9 cellular contexts compared by ENCODE assay signal in the genomic region with DNA sequence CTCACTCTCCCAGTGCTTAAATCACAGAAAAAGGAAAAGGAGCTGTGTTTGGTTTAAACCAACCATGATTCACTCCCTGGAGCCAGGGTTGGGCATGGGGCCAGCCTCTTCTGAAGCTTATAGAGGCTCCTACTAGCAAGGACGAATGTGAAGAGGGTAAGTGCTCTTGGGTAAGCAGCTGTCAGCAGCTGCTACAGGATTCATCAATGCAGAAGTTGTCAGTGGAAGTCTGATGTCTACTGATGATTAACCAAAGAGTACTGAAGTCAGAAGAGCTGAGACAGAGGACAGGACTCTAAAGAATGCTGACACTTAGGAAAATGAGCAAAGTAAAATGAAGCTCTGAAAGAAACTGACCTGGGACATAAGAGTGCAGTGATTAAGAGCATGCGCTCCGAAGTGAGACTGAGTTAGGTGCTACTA. TPM values are rescaled to one million over a fixed set of nuclear protein-coding genes. Genes with fewer than 3 reads are reported as not detected.
DNase-seq lines count a peak whose midpoint lies in the region; ATAC-seq, FAIRE-seq and TF ChIP-seq lines count a peak whose summit lies in the region.
"Had no signal": no experiment of that assay in that cellular context is flagged by ENCODE, and none has a peak within 500 bp of the region (broad histone marks: within the 10 kb centered on the region; RNA-seq: fewer than 3 reads in every experiment).

No MANE protein-coding gene starts in this region.

- H3K9me3 ChIP-seq in HepG2 (ENCODE audit: low read length) (no peaks in the 10 kb centered on the region), right lobe of liver (no peaks in the 10 kb centered on the region), RWPE2 (ENCODE audit: severe bottlenecking) (no peaks in the 10 kb centered on the region), heart left ventricle (no peaks in the 10 kb centered on the region), aorta (ENCODE audit: control insufficient read depth, low read length) (no peaks in the 10 kb centered on the region), H9 (ENCODE audit: control insufficient read depth, low read depth, low read length) (no peaks in the 10 kb centered on the region)

- TF ChIP-seq RAD21 in HepG2 (CRISPR knock-in tag; IDR thresholded peaks at IDR 0.05), result no peak

- no peak overlapping the region for H3K4me2 ChIP-seq in HepG2 (ENCODE audit: low read depth, low read length)
- no peak overlapping the region for H3K4me2 ChIP-seq in H9 (ENCODE audit: insufficient read depth, insufficient read length, low read length)

- TF ChIP-seq POLR2A in HepG2 (IDR thresholded peaks at IDR 0.05; ENCODE audit: insufficient read depth in 1 of 2, low read depth in 2 of 2, low read length in 2 of 2), result no peak
- TF ChIP-seq POLR2A in right lobe of liver (IDR thresholded peaks at IDR 0.05), result no peak
- no peak for TF ChIP-seq POLR2A in heart left ventricle (IDR thresholded peaks at IDR 0.05)

- intact Hi-C loops in HepG2 (cut with micrococcal nuclease; ENCODE audit: unreplicated experiment) (no loop called here), right lobe of liver (cut with DNase I) (no loop called here), heart left ventricle (cut with DNase I) (no loop called here), aorta (cut with DNase I) (no loop called here)

- no peak for FAIRE-seq in HepG2 (lab: Jason Lieb, UNC)

- H2BK120ac ChIP-seq in H9 (ENCODE audit: low read depth, low read length, poor library complexity, severe bottlenecking), result no peak overlapping the region

- no peaks in the 10 kb centered on the region for H4K20me1 ChIP-seq in HepG2 (ENCODE audit: insufficient read depth, low read length)
- no peaks in the 10 kb centered on the region for H4K20me1 ChIP-seq in H9 (ENCODE audit: control insufficient read depth, insufficient read depth, insufficient read length)

- TF ChIP-seq EP300 in HepG2 (IDR thresholded peaks at IDR 0.05; ENCODE audit: low read depth in 2 of 2, low read length in 2 of 2) (no peak), HepG2 (CRISPR knock-in tag; IDR thresholded peaks at IDR 0.05; ENCODE audit: borderline replicate concordance) (no peak)

- no peaks in the 10 kb centered on the region for H3K36me3 ChIP-seq in HepG2 (replicated peaks in 1 of 2; ENCODE audit: control insufficient read depth in 1 of 2, insufficient read depth in 2 of 2, low read length in 2 of 2)
- H3K36me3 ChIP-seq in right lobe of liver, result no peaks in the 10 kb centered on the region
- H3K36me3 ChIP-seq in RWPE2 (ENCODE audit: low read depth), result no peaks in the 10 kb centered on the region
- H3K36me3 ChIP-seq in heart left ventricle, result no peaks in the 10 kb centered on the region
- H3K36me3 ChIP-seq in aorta (ENCODE audit: control insufficient read depth in 1 of 2, insufficient read depth in 2 of 2, low read length in 1 of 2), result no peaks in the 10 kb centered on the region

- no peak overlapping the region for H2BK12ac ChIP-seq in H9 (ENCODE audit: insufficient read length, low read depth, low read length)

- in situ Hi-C loops in HepG2 (cut with HindIII; ENCODE audit: extremely low pct_ligation_motif_present, low pct_unique_long_range_greater_than_20kb), result no loop called here

- H3K79me1 ChIP-seq in H9 (ENCODE audit: insufficient read depth, low read depth, low read length, poor library complexity, severe bottlenecking), result no peaks in the 10 kb centered on the region

- H3K27ac ChIP-seq in HepG2 (ENCODE audit: extremely low read length, insufficient read depth, low read length), result no peak overlapping the region
- no peak overlapping the region for H3K27ac ChIP-seq in right lobe of liver
- H3K27ac ChIP-seq in RWPE2 (ENCODE audit: poor library complexity, severe bottlenecking), result no peak overlapping the region
- H3K27ac ChIP-seq in heart left ventricle, result no peak overlapping the region
- H3K27ac ChIP-seq in aorta (ENCODE audit: low read depth in 1 of 2, low read length in 2 of 2), result no peak overlapping the region
- no peak overlapping the region for H3K27ac ChIP-seq in H9 (ENCODE audit: insufficient read length, low read depth, low read length)

- POLR2A ChIA-PET in HepG2 (lab: Yijun Ruan, JAX), result no interaction called here

- H3K4me3 Mint-ChIP-seq in H9, result no peak overlapping the region
- H3K4me3 Mint-ChIP-seq: activated naive CD4-positive, alpha-beta T cell treated with anti-CD3 and anti-CD28 coated beads, Interleukin-2, amount 10 ng/mL, durations not matched to agents 7 days and 5 days had no signal

- H3K14ac ChIP-seq in H9 (ENCODE audit: insufficient read depth, low read length), result no peak overlapping the region

- H4K8ac ChIP-seq in H9 (replicated peaks; ENCODE audit: insufficient read length, low read depth, low read length), result no peak overlapping the region

- no peak overlapping the region for H3T11ph ChIP-seq in H9 (ENCODE audit: low read length)

- WGBS in HepG2 (ENCODE audit: low lambda C conversion rate), result 3% methylated on average over 3 of the region's 3 CpGs
- WGBS in right lobe of liver (ENCODE audit: insufficient coverage, low coverage, low lambda C conversion rate, missing lambda C conversion rate), result 54% methylated on average over 3 of the region's 3 CpGs
- 25 to 37% (median 32%) methylated on average over 3 of the region's 3 CpGs for WGBS in heart left ventricle, 4 donors
- 34 to 43% methylated on average over 3 of the region's 3 CpGs for WGBS in aorta, 2 donors
- no CpG with 5 or more reads among the region's 3 CpGs for WGBS in H9 (ENCODE audit: extremely low coverage, insufficient read length, low lambda C conversion rate)

- no peak overlapping the region for H3K4ac ChIP-seq in H9 (ENCODE audit: low read depth, low read length)

- no peak overlapping the region for H2AK5ac ChIP-seq in H9 (ENCODE audit: insufficient read length, low read length)

- no peak overlapping the region for H3K18ac ChIP-seq in H9 (ENCODE audit: insufficient read length, low read depth, low read length)

- no peaks in the 10 kb centered on the region for H3K79me2 ChIP-seq in HepG2 (ENCODE audit: insufficient read depth, low read length)
- no peaks in the 10 kb centered on the region for H3K79me2 ChIP-seq in H9 (ENCODE audit: insufficient read depth, low read length)

- H4K91ac ChIP-seq in H9 (ENCODE audit: insufficient read length, low read depth, low read length), result no peak overlapping the region

- H2BK20ac ChIP-seq in H9 (ENCODE audit: low read depth, low read length, poor library complexity, severe bottlenecking), result no peak overlapping the region

- H3K27me3 Mint-ChIP-seq in H9 (ENCODE audit: low read depth), result no peaks in the 10 kb centered on the region

- BruUV-seq in HepG2 (replicated peaks; lab: Mats Ljungman, UMichigan), result no TSS peak

- no peak overlapping the region for H3K9ac ChIP-seq in HepG2 (ENCODE audit: insufficient read depth, low read depth, low read length)
- H3K9ac ChIP-seq in H9 (ENCODE audit: extremely low read depth, insufficient read length, low read length), result no peak overlapping the region

- peaks cover 16 to 30% of the 10 kb centered on the region in 2 experiments for H3K4me1 Mint-ChIP-seq in H9
- H3K4me1 Mint-ChIP-seq: activated naive CD4-positive, alpha-beta T cell treated with anti-CD3 and anti-CD28 coated beads, Interleukin-2, amount 10 ng/mL, durations not matched to agents 7 days and 5 days had no signal

- no peak overlapping the region for H2BK5ac ChIP-seq in H9 (ENCODE audit: insufficient read length, low read length)

- H3K56ac ChIP-seq in H9 (ENCODE audit: insufficient read length, low read depth, low read length), result no peak overlapping the region

- no peak overlapping the region for H4K5ac ChIP-seq in H9 (ENCODE audit: insufficient read length, low read depth, low read length)

- no peak overlapping the region for H2BK15ac ChIP-seq in H9 (ENCODE audit: low read depth, low read length)

- CTCF ChIA-PET in HepG2 (lab: Yijun Ruan, JAX; ENCODE audit: low intra/inter-chr PET ratio, low total read pairs), result no interaction called here

- no peaks in the 10 kb centered on the region for H3K23me2 ChIP-seq in H9 (ENCODE audit: insufficient read length, low read depth, low read length, poor library complexity, severe bottlenecking)

- no peak for DNase-seq in HepG2 (ENCODE audit: low spot score)
- no peak for DNase-seq in right lobe of liver
- no peak for DNase-seq in RWPE2 (ENCODE audit: low spot score)
- DNase-seq in heart left ventricle, result peak; percentile 19 to 89 (median 82)
- peak; percentile 86 to 90 for DNase-seq in aorta
- no peak for DNase-seq in activated gamma-delta T cell (lab: John Stamatoyannopoulos, UW)
- no peak for DNase-seq in H9
- DNase-seq: activated naive CD4-positive, alpha-beta T cell treated with anti-CD3 and anti-CD28 coated beads, Interleukin-2, amount 10 ng/mL, durations not matched to agents 7 days and 5 days had no signal

- H3K4me3 ChIP-seq in HepG2 (replicated peaks in 1 of 3; ENCODE audit: insufficient read depth in 1 of 3, low read depth in 2 of 3, low read length in 3 of 3) (no peak overlapping the region), right lobe of liver (no peak overlapping the region), RWPE2 (ENCODE audit: severe bottlenecking) (no peak overlapping the region), heart left ventricle (no peak overlapping the region), aorta (ENCODE audit: low read length in 2 of 2) (peak overlapping the region in 1 of 2 donors; percentile 16)

- ATAC-seq in HepG2, result no peak; the same call in 2 of the 3 replicates
- ATAC-seq in right lobe of liver, result no peak
- ATAC-seq in RWPE2 (ENCODE audit: low read depth), result peak; percentile 84
- peak in 3 of 4 donors; percentile 42 to 98 (median 94) for ATAC-seq in heart left ventricle
- ATAC-seq in aorta (ENCODE audit: low FRiP score), result no peak
- ATAC-seq in GM18907 (IDR thresholded peaks at IDR 0.05; ENCODE audit: unreplicated experiment), result no peak

- TF ChIP-seq CTCF in HepG2 (CRISPR knock-in tag; IDR thresholded peaks at IDR 0.05), result no peak
- no peak for TF ChIP-seq CTCF in right lobe of liver (IDR thresholded peaks at IDR 0.05)
- no peak for TF ChIP-seq CTCF in RWPE2 (IDR thresholded peaks at IDR 0.05; ENCODE audit: poor library complexity, severe bottlenecking)
- TF ChIP-seq CTCF in heart left ventricle (IDR thresholded peaks at IDR 0.05), result no peak
- TF ChIP-seq CTCF in H9 (conservative IDR thresholded peaks at IDR 0.05), result no peak

- H3K9me3 Mint-ChIP-seq in H9, result peaks cover 7 to 18% of the 10 kb centered on the region in 2 experiments
- H3K9me3 Mint-ChIP-seq: activated naive CD4-positive, alpha-beta T cell treated with anti-CD3 and anti-CD28 coated beads, Interleukin-2, amount 10 ng/mL, durations not matched to agents 7 days and 5 days had no signal

- H3K27me3 ChIP-seq in HepG2 (ENCODE audit: control insufficient read depth in 1 of 2, insufficient read depth in 2 of 2, low read length in 2 of 2), result no peaks in the 10 kb centered on the region
- no peaks in the 10 kb centered on the region for H3K27me3 ChIP-seq in right lobe of liver
- H3K27me3 ChIP-seq in RWPE2 (ENCODE audit: insufficient read depth, poor library complexity, severe bottlenecking), result no peaks in the 10 kb centered on the region
- no peaks in the 10 kb centered on the region for H3K27me3 ChIP-seq in heart left ventricle
- H3K27me3 ChIP-seq in aorta (ENCODE audit: control insufficient read depth in 1 of 2, insufficient read depth in 2 of 2, low read length in 1 of 2), result no peaks in the 10 kb centered on the region
- no peaks in the 10 kb centered on the region for H3K27me3 ChIP-seq in H9 (ENCODE audit: insufficient read depth, low read length)

- no peaks in the 10 kb centered on the region for H3K4me1 ChIP-seq in HepG2 (ENCODE audit: insufficient read depth, low read length)
- H3K4me1 ChIP-seq in right lobe of liver, result no peaks in the 10 kb centered on the region
- no peaks in the 10 kb centered on the region for H3K4me1 ChIP-seq in RWPE2 (ENCODE audit: insufficient read depth, poor library complexity, severe bottlenecking)
- peaks cover 0 to 7% (median 0%) of the 10 kb centered on the region in 12 donors for H3K4me1 ChIP-seq in heart left ventricle
- H3K4me1 ChIP-seq in aorta (ENCODE audit: control insufficient read depth in 1 of 2, insufficient read depth in 2 of 2, low read length in 2 of 2), result peaks cover 0 to 2% of the 10 kb centered on the region in 2 donors
- H3K4me1 ChIP-seq in H9 (ENCODE audit: insufficient read depth, low read length), result 0 out of 2 replicates have a peak, but pooled peaks cover 3% of the 10 kb centered on the region

- no peak overlapping the region for H3K27ac Mint-ChIP-seq in H9
- H3K27ac Mint-ChIP-seq: activated naive CD4-positive, alpha-beta T cell treated with anti-CD3 and anti-CD28 coated beads, Interleukin-2, amount 10 ng/mL, durations not matched to agents 7 days and 5 days had no signal

- H3K23ac ChIP-seq in H9 (ENCODE audit: insufficient read length, low read depth, low read length), result no peak overlapping the region

- H2AFZ ChIP-seq in HepG2 (ENCODE audit: low read length), result no peak overlapping the region
- no peak overlapping the region for H2AFZ ChIP-seq in H9 (ENCODE audit: low read length)

- H3K36me3 Mint-ChIP-seq in H9 (ENCODE audit: insufficient read depth in 1 of 3, low read depth in 3 of 3), result peaks cover 0 to 12% (median 6%) of the 10 kb centered on the region in 3 experiments; a peak in 4 of 7 replicates
- H3K36me3 Mint-ChIP-seq: activated naive CD4-positive, alpha-beta T cell treated with anti-CD3 and anti-CD28 coated beads, Interleukin-2, amount 10 ng/mL, durations not matched to agents 7 days and 5 days had no signal

RNA-seq across cellular contexts. Expression of gene JADE1, which starts 32.7 kb away (rescaled TPM):
- total RNA-seq in HepG2 (2016; rRNA removed; fragmentation: Illumina TruSeq; extraction: Trizol), result 19.3 and 23.4 TPM in 2 replicates
- total RNA-seq in HepG2 (2016; cell fraction: cytosol; rRNA removed; fragmentation: Illumina TruSeq; extraction: Trizol; ENCODE audit: low read depth), result 6.6 and 7.7 TPM in 2 replicates
- 18.1 and 21.4 TPM in 2 replicates for total RNA-seq in HepG2 (2016; cell fraction: insoluble cytoplasmic fraction; rRNA removed; fragmentation: Illumina TruSeq; extraction: Trizol)
- total RNA-seq in HepG2 (2016; cell fraction: membrane; rRNA removed; fragmentation: Illumina TruSeq; extraction: Trizol), result 10.8 and 10.9 TPM in 2 replicates
- total RNA-seq in HepG2 (2016; cell fraction: nucleus; rRNA removed; fragmentation: Illumina TruSeq; extraction: Trizol), result 20.7 and 21.9 TPM in 2 replicates
- 4.9 and 5.4 TPM in 2 replicates for polyA plus RNA-seq in HepG2 (2011; rRNA removed)
- 4.4 and 4.5 TPM in 2 replicates for polyA plus RNA-seq in HepG2 (2011; cell fraction: cytosol; rRNA removed)
- polyA plus RNA-seq in HepG2 (2011; cell fraction: nucleus; rRNA removed), result 9.5 and 9.6 TPM in 2 replicates
- polyA plus RNA-seq in HepG2 (2012), result 10.1 and 12.2 TPM in 2 replicates
- polyA plus RNA-seq in HepG2 (2016; cell fraction: cytosol; fragmentation: Illumina TruSeq; extraction: Trizol; ENCODE audit: low read depth), result 1.0 and 1.1 TPM in 2 replicates
- polyA plus RNA-seq in HepG2 (2016; cell fraction: insoluble cytoplasmic fraction; fragmentation: Illumina TruSeq; extraction: Trizol; ENCODE audit: low read depth), result 17.4 and 18.4 TPM in 2 replicates
- 4.8 and 4.9 TPM in 2 replicates for polyA plus RNA-seq in HepG2 (2016; cell fraction: membrane; fragmentation: Illumina TruSeq; extraction: Trizol; ENCODE audit: low read depth)
- polyA plus RNA-seq in HepG2 (2016; cell fraction: nucleus; fragmentation: Illumina TruSeq; extraction: Trizol; ENCODE audit: insufficient read depth, low read depth), result 25.1 and 26.7 TPM in 2 replicates
- 18.0 and 27.0 TPM in 2 replicates for polyA minus RNA-seq in HepG2 (2011; rRNA and poly(A)+ RNA removed; ENCODE audit: low replicate concordance)
- polyA minus RNA-seq in HepG2 (2011; cell fraction: cytosol; rRNA and poly(A)+ RNA removed), result 7.4 and 7.7 TPM in 2 replicates
- 18.4 and 20.6 TPM in 2 replicates for polyA minus RNA-seq in HepG2 (2011; cell fraction: nucleus; rRNA and poly(A)+ RNA removed)
- 10 to 100 TPM in 3 of 6 experiments, 1 to 10 TPM in 3; 8.2 to 16.9 (median 9.9) TPM for total RNA-seq in right lobe of liver
- total RNA-seq in heart left ventricle, result 10 to 100 TPM; 18.1 to 31.9 (median 22.7) TPM
- polyA plus RNA-seq in heart left ventricle, result 10 to 100 TPM; 15.0 to 19.7 TPM
- total RNA-seq in aorta, result 10 to 100 TPM; 32.2 to 32.8 TPM
- polyA plus RNA-seq in aorta, result 10 to 100 TPM; 10.6 to 27.0 TPM
- total RNA-seq in H9 (2021), result 192 and 194 TPM in 2 replicates

Comparison
In these comparisons a context has a peak if more than half of its experiments do, and no peak if none do; other contexts are left out.
1. ATAC-seq: peak in RWPE2 (single experiment) and heart left ventricle (3 of 4); none in HepG2 (single experiment), right lobe of liver (0 of 4), aorta (single experiment) and GM18907 (single experiment).
2. DNase-seq: peak in heart left ventricle (5 of 5) and aorta (2 of 2); none in HepG2 (single experiment), right lobe of liver (0 of 3), RWPE2 (single experiment), activated gamma-delta T cell (single experiment) and H9 (single experiment).